In genomic region chr10:76210241-76210640, GRCh38 we compare ENCODE assay signal across 20 cellular contexts.
A peak's percentile ranks its signal among the peaks of the same experiment; 100 is the strongest.
DNase-seq lines count a peak whose midpoint lies in the region; ATAC-seq and TF ChIP-seq lines count a peak whose summit lies in the region.
"Had no signal": no experiment of that assay in that cellular context is flagged by ENCODE, and none has a peak within 500 bp of the region (broad histone marks: within the 10 kb centered on the region; RNA-seq: fewer than 3 reads in every experiment).

No MANE protein-coding gene starts in this region.

- TF ChIP-seq CTCF in PC-3 (conservative IDR thresholded peaks at IDR 0.05; ENCODE audit: low read depth, low read length) (no peak), fibroblast of mammary gland (conservative IDR thresholded peaks at IDR 0.05; ENCODE audit: control insufficient read depth, insufficient read depth, low read depth, low read length) (no peak)

- peaks cover 9% of the 10 kb centered on the region for H3K4me1 ChIP-seq in GM23248 (ENCODE audit: insufficient read depth)
- peaks cover 7% of the 10 kb centered on the region for H3K4me1 ChIP-seq in PC-3 (ENCODE audit: insufficient read depth, low read length)
- H3K4me1 ChIP-seq: BLaER1 had no signal

- POLR2A ChIA-PET in PC-3 (lab: Charles Lee; ENCODE audit: unreplicated experiment) = no interaction called here

- intact Hi-C loops in PC-3 (cut with micrococcal nuclease) = loop anchor here (5.0 kb wide), 1 partner anchor 48 kb away; no protein-coding TSS in a partner anchor

- H3K27me3 ChIP-seq in GM23248 (replicated peaks; ENCODE audit: insufficient read depth) (no peaks in the 10 kb centered on the region), PC-3 (ENCODE audit: low read length) (peaks cover 44% of the 10 kb centered on the region)
- H3K27me3 ChIP-seq: BLaER1 had no signal

- H3F3A ChIP-seq in GM23248 (ENCODE audit: insufficient read depth) (peaks cover 6% of the 10 kb centered on the region; the same call in 1 of the 2 replicates), PC-3 (ENCODE audit: low read length, unreplicated experiment) (no peaks in the 10 kb centered on the region)

- H3K4me3 ChIP-seq in GM23248 (no peak overlapping the region), PC-3 (ENCODE audit: low read length) (no peak overlapping the region), fibroblast of mammary gland (ENCODE audit: control insufficient read depth, low read depth, low read length) (no peak overlapping the region)
- H3K4me3 ChIP-seq: BLaER1, GM12878, GM23338 had no signal

- H3K9me3 ChIP-seq in GM23248 (ENCODE audit: low read depth) = no peaks in the 10 kb centered on the region
- H3K9me3 ChIP-seq in PC-3 (ENCODE audit: low read length) = peaks cover 4% of the 10 kb centered on the region; the same call in 1 of the 2 replicates
- H3K9me3 ChIP-seq: BLaER1 had no signal

- no peaks in the 10 kb centered on the region for H3K9me2 ChIP-seq in GM23248 (ENCODE audit: insufficient read depth)
- H3K9me2 ChIP-seq in PC-3 (replicated peaks; ENCODE audit: low read length) = 0 out of 2 replicates have a peak, but pooled peaks cover 4% of the 10 kb centered on the region

- H4K20me1 ChIP-seq in GM23248 (ENCODE audit: insufficient read depth) = no peaks in the 10 kb centered on the region
- no peaks in the 10 kb centered on the region for H4K20me1 ChIP-seq in PC-3 (ENCODE audit: low read length)
- H4K20me1 ChIP-seq: BLaER1 had no signal

- CTCF ChIA-PET in PC-3 (lab: Charles Lee) = no interaction called here
- CTCF ChIA-PET in activated CD8-positive, alpha-beta memory T cell treated with anti-CD3 and anti-CD28 coated beads, Interleukin-2, amount 10 ng/mL, durations not matched to agents 7 days and 5 days (lab: Charles Lee) = no interaction called here

- ATAC-seq in PC-3 (0 out of 2 replicates have a peak, but pooled peaks have one; percentile 19), HG03159 (IDR thresholded peaks at IDR 0.05; ENCODE audit: unreplicated experiment) (no peak)
- no peak for ATAC-seq in activated CD8-positive, alpha-beta memory T cell treated with anti-CD3 and anti-CD28 coated beads, Interleukin-2, amount 10 ng/mL, durations not matched to agents 7 days and 5 days
- ATAC-seq: GM12878, GM23338, HCT116 had no signal

- peaks cover 3% of the 10 kb centered on the region for H3K9me3 Mint-ChIP-seq in activated CD8-positive, alpha-beta memory T cell treated with anti-CD3 and anti-CD28 coated beads, Interleukin-2, amount 10 ng/mL, durations not matched to agents 7 days and 5 days (ENCODE audit: low read depth)

- H2AFZ ChIP-seq in GM23248 = no peak overlapping the region
- no peak overlapping the region for H2AFZ ChIP-seq in PC-3 (ENCODE audit: low read length)
- H2AFZ ChIP-seq: GM23338 had no signal

- in situ Hi-C loops in GM23248 (cut with MboI) = no loop called here

- H3K4me1 Mint-ChIP-seq in activated CD8-positive, alpha-beta memory T cell treated with anti-CD3 and anti-CD28 coated beads, Interleukin-2, amount 10 ng/mL, durations not matched to agents 7 days and 5 days = no peaks in the 10 kb centered on the region
- H3K4me1 Mint-ChIP-seq: B cell; CD4-positive, CD25-positive, alpha-beta regulatory T cell; CD8-positive, alpha-beta memory T cell had no signal

- H3K79me2 ChIP-seq in GM23248 (ENCODE audit: insufficient read depth) (no peaks in the 10 kb centered on the region), PC-3 (ENCODE audit: low read length) (no peaks in the 10 kb centered on the region)

- H3K4me3 Mint-ChIP-seq in activated CD8-positive, alpha-beta memory T cell treated with anti-CD3 and anti-CD28 coated beads, Interleukin-2, amount 10 ng/mL, durations not matched to agents 7 days and 5 days = no peak overlapping the region
- H3K4me3 Mint-ChIP-seq: B cell; CD4-positive, CD25-positive, alpha-beta regulatory T cell; CD8-positive, alpha-beta memory T cell; GM23338; H9 had no signal

- no peak overlapping the region for H3K9ac ChIP-seq in GM23248
- H3K9ac ChIP-seq in PC-3 (ENCODE audit: low read length) = no peak overlapping the region
- H3K9ac ChIP-seq: BLaER1 had no signal

- no peak overlapping the region for H3K27ac Mint-ChIP-seq in activated CD8-positive, alpha-beta memory T cell treated with anti-CD3 and anti-CD28 coated beads, Interleukin-2, amount 10 ng/mL, durations not matched to agents 7 days and 5 days
- H3K27ac Mint-ChIP-seq: B cell; CD4-positive, CD25-positive, alpha-beta regulatory T cell; CD8-positive, alpha-beta memory T cell; GM23338; H9 had no signal

- no peaks in the 10 kb centered on the region for H3K27me3 Mint-ChIP-seq in activated CD8-positive, alpha-beta memory T cell treated with anti-CD3 and anti-CD28 coated beads, Interleukin-2, amount 10 ng/mL, durations not matched to agents 7 days and 5 days
- H3K27me3 Mint-ChIP-seq: B cell; CD4-positive, CD25-positive, alpha-beta regulatory T cell; CD8-positive, alpha-beta memory T cell had no signal

- H3K27ac ChIP-seq in GM23248 = no peak overlapping the region
- H3K27ac ChIP-seq in PC-3 (ENCODE audit: low read length) = no peak overlapping the region
- H3K27ac ChIP-seq: 22Rv1, BLaER1, C4-2B had no signal

- DNase-seq in GM23248 (peak; percentile 40), PC-3 (peak; percentile 47), fibroblast of mammary gland (ENCODE audit: low read depth) (peak; percentile 54), NCI-H82 (lab: John Stamatoyannopoulos, UW) (no peak)
- DNase-seq in activated CD8-positive, alpha-beta memory T cell treated with anti-CD3 and anti-CD28 coated beads, Interleukin-2, amount 10 ng/mL, durations not matched to agents 7 days and 5 days = no peak
- DNase-seq: CD4-positive, CD25-positive, alpha-beta regulatory T cell; CD8-positive, alpha-beta memory T cell; DMS 273 treated with DMSO at 0.1 percent for 48 hours; DMS79; EL; GDM1; H9 had no signal

- H3K4me2 ChIP-seq in GM23248 (ENCODE audit: unreplicated experiment) (no peak overlapping the region), PC-3 (ENCODE audit: low read length) (no peak overlapping the region)
- H3K4me2 ChIP-seq: BLaER1, GM23338 had no signal

- H3K36me3 Mint-ChIP-seq in activated CD8-positive, alpha-beta memory T cell treated with anti-CD3 and anti-CD28 coated beads, Interleukin-2, amount 10 ng/mL, durations not matched to agents 7 days and 5 days = no peaks in the 10 kb centered on the region
- H3K36me3 Mint-ChIP-seq: CD4-positive, CD25-positive, alpha-beta regulatory T cell had no signal

- H3K36me3 ChIP-seq in GM23248 (ENCODE audit: low read depth) (no peaks in the 10 kb centered on the region), PC-3 (ENCODE audit: low read depth, low read length) (no peaks in the 10 kb centered on the region)
- H3K36me3 ChIP-seq: BLaER1 had no signal

- WGBS in GM23248 (ENCODE audit: low coverage in 1 of 2, low lambda C conversion rate in 2 of 2, missing lambda C conversion rate in 2 of 2), 2 experiments = 63 to 68% methylated on average over 3 of the region's 3 CpGs

- no TSS peak for BruUV-seq in PC-3 (replicated peaks; lab: Mats Ljungman, UMichigan)

Comparison
In these comparisons a context has a peak if more than half of its experiments do, and no peak if none do; other contexts are left out.
1. DNase-seq: peak in GM23248 (single experiment), PC-3 (single experiment) and fibroblast of mammary gland (single experiment); none in NCI-H82 (single experiment) and activated CD8-positive, alpha-beta memory T cell treated with anti-CD3 and anti-CD28 coated beads, Interleukin-2, amount 10 ng/mL, durations not matched to agents 7 days and 5 days (single experiment).